In genomic region chr2:203636896-203637818, GRCh38 we compare ENCODE assay signal across 9 cellular contexts.
DNase-seq lines count a peak whose midpoint lies in the region; ATAC-seq, FAIRE-seq and TF ChIP-seq lines count a peak whose summit lies in the region.
"Had no signal": no experiment of that assay in that cellular context is flagged by ENCODE, and none has a peak within 500 bp of the region (broad histone marks: within the 10 kb centered on the region; RNA-seq: fewer than 3 reads in every experiment).

No MANE protein-coding gene starts in this region.

- BruUV-seq in A673 (replicated peaks; lab: Mats Ljungman, UMichigan) (no TSS peak), K562 (replicated peaks; lab: Mats Ljungman, UMichigan) (no TSS peak)

- H3K4me1 ChIP-seq in A673 (ENCODE audit: insufficient read depth, low read length, poor library complexity, severe bottlenecking): peaks cover 4% of the 10 kb centered on the region
- no peaks in the 10 kb centered on the region for H3K4me1 ChIP-seq in K562 (replicated peaks in 1 of 2; ENCODE audit: control insufficient read depth in 2 of 2, insufficient read depth in 2 of 2, low read length in 2 of 2)

- H3K27ac ChIP-seq in A673 (ENCODE audit: low read depth, low read length, poor library complexity, severe bottlenecking) (no peak overlapping the region), K562 (ENCODE audit: extremely low read depth, low read depth, low read length) (no peak overlapping the region)

- TF ChIP-seq CTCF in A673 (conservative IDR thresholded peaks at IDR 0.05; ENCODE audit: low read depth, low read length) (no peak), K562 (IDR thresholded peaks at IDR 0.05 in 2 of 3, conservative IDR thresholded peaks at IDR 0.05 in 1 of 3; ENCODE audit: insufficient read depth in 2 of 3, low read depth in 1 of 3, low read length in 3 of 3) (no peak)

- in situ Hi-C loops in K562 (cut with MboI): no loop called here

- no peak for TF ChIP-seq RAD21 in K562 (CRISPR knock-in tag; conservative IDR thresholded peaks at IDR 0.05 in 1 of 2, IDR thresholded peaks at IDR 0.05 in 1 of 2)

- H3K36me3 ChIP-seq in A673 (ENCODE audit: insufficient read depth, low read length, poor library complexity, severe bottlenecking) (no peaks in the 10 kb centered on the region), K562 (ENCODE audit: control insufficient read depth, insufficient read depth, low read length) (no peaks in the 10 kb centered on the region)

- 7% methylated on average over 5 of the region's 5 CpGs for WGBS in K562 (ENCODE audit: insufficient coverage, low coverage, missing lambda C conversion rate)

- DNase-seq in A673 (ENCODE audit: low spot score): peak; percentile 18
- peak; percentile 19 to 32 for DNase-seq in Kasumi-1 (lab: John Stamatoyannopoulos, UW)
- no peak for DNase-seq in K562 (ENCODE audit: extremely low read depth in 1 of 4, low spot score in 3 of 4)
- DNase-seq in lung microvascular endothelial cell (ENCODE audit: low read depth in 2 of 2): peak; percentile 12 to 21
- no peak for DNase-seq in SHP77 treated with DMSO at 0.1 percent for 48 hours (lab: John Stamatoyannopoulos, UW)
- no peak for DNase-seq in ecto neural progenitor cell (ENCODE audit: low spot score)
- no peak for DNase-seq in NCI-H187 (lab: John Stamatoyannopoulos, UW)
- DNase-seq: activated T-cell treated with anti-CD3 and anti-CD28 coated beads, Interleukin-2, amount 50 U/mL, for 48 hours had no signal

- H3K4me3 ChIP-seq in A673 (ENCODE audit: low read depth, low read length, poor library complexity, severe bottlenecking) (no peak overlapping the region), K562 (no peak overlapping the region)

- H2AFZ ChIP-seq in K562 (ENCODE audit: low read depth, low read length): no peak overlapping the region

- FAIRE-seq in K562 (lab: Jason Lieb, UNC): no peak

- TF ChIP-seq EP300 in K562 (IDR thresholded peaks at IDR 0.05; ENCODE audit: low read length): no peak

- no peaks in the 10 kb centered on the region for H3K9me3 ChIP-seq in A673 (ENCODE audit: low read depth, low read length, poor library complexity, severe bottlenecking)
- H3K9me3 ChIP-seq in K562 (replicated peaks; ENCODE audit: control insufficient read depth, insufficient read depth, low read depth, low read length): no peaks in the 10 kb centered on the region

- no peaks in the 10 kb centered on the region for H4K20me1 ChIP-seq in K562 (replicated peaks; ENCODE audit: control insufficient read depth, insufficient read depth, low read length)

- no peak overlapping the region for H3K4me2 ChIP-seq in K562 (ENCODE audit: insufficient read depth, low read length)

- H3K27me3 ChIP-seq in A673 (replicated peaks; ENCODE audit: insufficient read depth, low read depth, low read length, poor library complexity) (no peaks in the 10 kb centered on the region), K562 (ENCODE audit: control insufficient read depth in 2 of 2, insufficient read depth in 2 of 2, low read length in 2 of 2) (peaks cover 0 to 6% of the 10 kb centered on the region in 2 experiments; a peak in 2 of 5 replicates)

- intact Hi-C loops in A673 (cut with micrococcal nuclease; ENCODE audit: unreplicated experiment) (no loop called here), K562 (cut with micrococcal nuclease) (no loop called here)

- CTCF ChIA-PET in A673 (lab: Charles Lee): no interaction called here
- CTCF ChIA-PET in K562 (lab: Yijun Ruan, JAX; ENCODE audit: low intra/inter-chr PET ratio): no interaction called here

- no peaks in the 10 kb centered on the region for H3K9me1 ChIP-seq in K562 (ENCODE audit: control insufficient read depth, insufficient read depth, low read length)

- POLR2A ChIA-PET in A673 (lab: Charles Lee; ENCODE audit: low non-redundant PET) (no interaction called here), K562 (lab: Yijun Ruan, JAX) (no interaction called here)

- no peak for TF ChIP-seq POLR2A in K562 (conservative IDR thresholded peaks at IDR 0.05)

- H3K79me2 ChIP-seq in K562 (ENCODE audit: control insufficient read depth, insufficient read depth, low read length): no peaks in the 10 kb centered on the region

- ATAC-seq in K562 (no peak), esophagus mucosa (no peak)

- no peak overlapping the region for H3K9ac ChIP-seq in K562 (ENCODE audit: insufficient read depth in 1 of 2, low read depth in 2 of 2, low read length in 2 of 2)

TF ChIP-seq in K562, 482 proteins besides CTCF, POLR2A, EP300 and RAD21:
- peak; percentile 42; the same call in 1 of the 2 replicates for TF ChIP-seq SPI1 (IDR thresholded peaks at IDR 0.05; ENCODE audit: borderline replicate concordance, low read depth, low read length)
- TF ChIP-seq BHLHE40 (IDR thresholded peaks at IDR 0.05; ENCODE audit: low read length): no peak

Comparison
In these comparisons a context has a peak if more than half of its experiments do, and no peak if none do; other contexts are left out.
1. DNase-seq: peak in A673 (single experiment), Kasumi-1 (2 of 2) and lung microvascular endothelial cell (2 of 2); none in K562 (0 of 4), SHP77 treated with DMSO at 0.1 percent for 48 hours (single experiment), ecto neural progenitor cell (single experiment) and NCI-H187 (0 of 2).